In the genomic region with DNA sequence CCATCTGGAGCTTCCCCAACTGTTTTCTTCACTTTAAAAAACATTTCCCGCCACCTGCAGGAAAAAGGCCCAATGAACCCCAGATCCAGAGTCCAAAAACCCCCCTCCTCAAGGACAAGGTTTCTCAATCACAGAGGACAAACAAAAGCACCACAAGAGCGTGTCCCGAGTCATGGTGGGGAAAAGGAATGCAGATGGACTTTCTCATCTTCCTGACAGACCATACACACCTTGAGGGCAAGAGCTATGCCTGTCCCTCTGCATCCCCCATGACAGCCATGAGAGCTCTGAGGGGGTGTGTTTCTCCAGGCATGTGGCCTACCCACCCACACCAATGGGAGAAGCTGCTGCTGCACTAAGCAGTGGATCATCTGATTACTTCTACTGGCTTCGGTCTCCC, we compare ENCODE assay signal across 16 cellular contexts.
DNase-seq lines count a peak whose midpoint lies in the region; ATAC-seq and TF ChIP-seq lines count a peak whose summit lies in the region.
"Had no signal": no experiment of that assay in that cellular context is flagged by ENCODE, and none has a peak within 500 bp of the region (broad histone marks: within the 10 kb centered on the region; RNA-seq: fewer than 3 reads in every experiment).

No MANE protein-coding gene starts in this region.

- H3K4me3 Mint-ChIP-seq in nephron progenitor cell, result no peak overlapping the region
- H3K4me3 Mint-ChIP-seq: CD8-positive, alpha-beta memory T cell; H9 had no signal

- ATAC-seq in HG03135 (IDR thresholded peaks at IDR 0.05; ENCODE audit: unreplicated experiment) (no peak), GM21786 (IDR thresholded peaks at IDR 0.05; ENCODE audit: unreplicated experiment) (no peak)

- no peaks in the 10 kb centered on the region for H3K4me1 Mint-ChIP-seq in nephron progenitor cell
- H3K4me1 Mint-ChIP-seq: H9 had no signal

- H3K9me3 ChIP-seq in WERI-Rb-1 (ENCODE audit: severe bottlenecking), result no peaks in the 10 kb centered on the region
- H3K9me3 ChIP-seq: BLaER1, Caco-2 had no signal

- H3K27me3 ChIP-seq in WERI-Rb-1 (ENCODE audit: insufficient read depth, low read depth, severe bottlenecking), result no peaks in the 10 kb centered on the region
- H3K27me3 ChIP-seq: BLaER1 had no signal

- H3K27ac ChIP-seq in WERI-Rb-1 (peak overlapping the region; percentile 72), caudate nucleus (ENCODE audit: low read depth, low read length) (peak overlapping the region; percentile 76)
- H3K27ac ChIP-seq: BLaER1 had no signal

- peaks cover 4% of the 10 kb centered on the region for H3K27me3 Mint-ChIP-seq in nephron progenitor cell (ENCODE audit: low read depth, poor library complexity)
- H3K27me3 Mint-ChIP-seq: CD8-positive, alpha-beta memory T cell had no signal

- no peak overlapping the region for H3K4me3 ChIP-seq in WERI-Rb-1 (ENCODE audit: low read depth, low read length)
- H3K4me3 ChIP-seq: BLaER1 had no signal

- TF ChIP-seq CTCF in WERI-Rb-1 (IDR thresholded peaks at IDR 0.05; ENCODE audit: low read depth, low read length) (no peak), nephron progenitor cell (IDR thresholded peaks at IDR 0.05) (no peak)

- DNase-seq in NCI-H82 (lab: John Stamatoyannopoulos, UW) (peak; percentile 18), NCI-H82 treated with DMSO at 0.1 percent for 48 hours (lab: John Stamatoyannopoulos, UW; ENCODE audit: unreplicated experiment) (no peak), WERI-Rb-1 (peak; percentile 50), caudate nucleus (lab: John Stamatoyannopoulos, UW) (peak in 4 of 61 donors; percentile 17 to 40 (median 27)), nephron progenitor cell (no peak), NK-92 (lab: John Stamatoyannopoulos, UW; ENCODE audit: unreplicated experiment) (no peak)
- DNase-seq: AML-193; Caco-2; CD8-positive, alpha-beta memory T cell; DND-41; GF-D8; GOT3; H9 had no signal

- H3K27ac Mint-ChIP-seq in nephron progenitor cell, result peak overlapping the region; percentile 36
- H3K27ac Mint-ChIP-seq: H9 had no signal

- H3K36me3 Mint-ChIP-seq in nephron progenitor cell (ENCODE audit: low read depth), result peaks cover 24% of the 10 kb centered on the region

- no peaks in the 10 kb centered on the region for H3K9me3 Mint-ChIP-seq in nephron progenitor cell
- H3K9me3 Mint-ChIP-seq: CD8-positive, alpha-beta memory T cell; H9 had no signal

- peaks cover 32% of the 10 kb centered on the region for H3K36me3 ChIP-seq in WERI-Rb-1

Comparison
In these comparisons a context has a peak if more than half of its experiments do, and no peak if none do; other contexts are left out.
1. DNase-seq: peak in NCI-H82 (single experiment) and WERI-Rb-1 (single experiment); none in NCI-H82 treated with DMSO at 0.1 percent for 48 hours (single experiment), nephron progenitor cell (single experiment) and NK-92 (single experiment).